14 cellular contexts compared by ENCODE assay signal in genomic region chr22:26430600-26430999, GRCh38. TPM values are rescaled to one million over a fixed set of nuclear protein-coding genes. Genes with fewer than 3 reads are reported as not detected.
DNase-seq lines count a peak whose midpoint lies in the region; ATAC-seq and TF ChIP-seq lines count a peak whose summit lies in the region.
"Had no signal": no experiment of that assay in that cellular context is flagged by ENCODE, and none has a peak within 500 bp of the region (broad histone marks: within the 10 kb centered on the region; RNA-seq: fewer than 3 reads in every experiment).

No MANE protein-coding gene starts in this region.

- H3K4me3 Mint-ChIP-seq in CD14-positive monocyte (peak overlapping the region; percentile 84 to 89), memory B cell (peak overlapping the region; percentile 97)
- peak overlapping the region; percentile 69 for H3K4me3 Mint-ChIP-seq in activated CD8-positive, alpha-beta T cell treated with anti-CD3 and anti-CD28 coated beads, Interleukin-2, amount 10 ng/mL, durations not matched to agents 7 days and 5 days

- H3K27ac Mint-ChIP-seq in CD14-positive monocyte (peak overlapping the region in 6 of 7 donors; percentile 44 to 88 (median 72)), memory B cell (peak overlapping the region; percentile 92)
- H3K27ac Mint-ChIP-seq in activated CD8-positive, alpha-beta T cell treated with anti-CD3 and anti-CD28 coated beads, Interleukin-2, amount 10 ng/mL, durations not matched to agents 7 days and 5 days: peak overlapping the region; percentile 79

- POLR2A ChIA-PET in activated CD8-positive, alpha-beta T cell treated with anti-CD3 and anti-CD28 coated beads, Interleukin-2, amount 10 ng/mL, durations not matched to agents 7 days and 5 days (lab: Charles Lee): interaction anchor here (1.0 to 3.6 kb wide), 4 partner anchors 11 to 243 kb away, joined by 3 to 25 read pairs (median 8); partner anchors contain the start of genes HPS4 and SRRD

- TF ChIP-seq CTCF in CD14-positive monocyte (IDR thresholded peaks at IDR 0.05): no peak
- TF ChIP-seq CTCF in GM13976 (IDR thresholded peaks at IDR 0.05; ENCODE audit: borderline replicate concordance, control extremely low read depth, extremely low read depth, insufficient read depth, missing control alignments): no peak

- H3K36me3 Mint-ChIP-seq in CD14-positive monocyte (peaks cover 13 to 17% of the 10 kb centered on the region in 2 donors), memory B cell (peaks cover 7% of the 10 kb centered on the region)
- H3K36me3 Mint-ChIP-seq in activated CD8-positive, alpha-beta T cell treated with anti-CD3 and anti-CD28 coated beads, Interleukin-2, amount 10 ng/mL, durations not matched to agents 7 days and 5 days (ENCODE audit: low read depth): peaks cover 25% of the 10 kb centered on the region

- H3K9me3 Mint-ChIP-seq in CD14-positive monocyte (peaks cover 0 to 2% (median 0%) of the 10 kb centered on the region in 7 donors), memory B cell (no peaks in the 10 kb centered on the region)
- no peaks in the 10 kb centered on the region for H3K9me3 Mint-ChIP-seq in activated CD8-positive, alpha-beta T cell treated with anti-CD3 and anti-CD28 coated beads, Interleukin-2, amount 10 ng/mL, durations not matched to agents 7 days and 5 days (ENCODE audit: insufficient read depth)

- no peak overlapping the region for H3K4me3 ChIP-seq in HAP-1
- H3K4me3 ChIP-seq: SJCRH30 had no signal

- no peaks in the 10 kb centered on the region for H3K4me1 ChIP-seq in HAP-1
- H3K4me1 ChIP-seq: BE2C had no signal

- in situ Hi-C loops in GM13976 (cut with MboI; ENCODE audit: low sequenced_read_pairs, unreplicated experiment) (no loop called here), HAP-1 (cut with MboI; ENCODE audit: low sequenced_read_pairs) (no loop called here)

- DNase-seq in CD14-positive monocyte (ENCODE audit: low spot score) (no peak), GM13976 (ENCODE audit: low spot score) (peak; percentile 18), memory B cell (ENCODE audit: low spot score in 2 of 2) (no peak), HAP-1 (ENCODE audit: low spot score in 2 of 2) (no peak), NCI-H2196 (lab: John Stamatoyannopoulos, UW; ENCODE audit: unreplicated experiment) (no peak), NCI-H2029 treated with DMSO at 0.1 percent for 48 hours (lab: John Stamatoyannopoulos, UW) (no peak), NCI-H187 (lab: John Stamatoyannopoulos, UW) (no peak)
- DNase-seq in activated CD8-positive, alpha-beta T cell treated with anti-CD3 and anti-CD28 coated beads, Interleukin-2, amount 10 ng/mL, durations not matched to agents 7 days and 5 days: no peak
- DNase-seq: activated CD4-positive, CD25-positive, alpha-beta regulatory T cell treated with anti-CD3 and anti-CD28 coated beads, Interleukin-2, amount 50 U/mL, for 72 hours; BE2C; H7; sigmoid colon had no signal

- peaks cover 3% of the 10 kb centered on the region; the same call in 1 of the 2 replicates for H3K27me3 ChIP-seq in HAP-1 (ENCODE audit: low read depth)
- H3K27me3 ChIP-seq: ascending aorta, sigmoid colon, SJCRH30 had no signal

- no peaks in the 10 kb centered on the region for H3K9me3 ChIP-seq in HAP-1
- H3K9me3 ChIP-seq: ascending aorta, BE2C, sigmoid colon, SJCRH30 had no signal

- CTCF ChIA-PET in activated CD8-positive, alpha-beta T cell treated with anti-CD3 and anti-CD28 coated beads, Interleukin-2, amount 10 ng/mL, durations not matched to agents 7 days and 5 days (lab: Charles Lee): interaction anchor here (0.7 to 3.2 kb wide), 12 partner anchors 9 to 236 kb away, joined by 3 to 24 read pairs (median 6); no protein-coding TSS in a partner anchor

- H3K27me3 Mint-ChIP-seq in CD14-positive monocyte (ENCODE audit: low read depth in 3 of 3) (peaks cover 0 to 3% (median 1%) of the 10 kb centered on the region in 3 donors), memory B cell (no peaks in the 10 kb centered on the region)
- peaks cover 11% of the 10 kb centered on the region for H3K27me3 Mint-ChIP-seq in activated CD8-positive, alpha-beta T cell treated with anti-CD3 and anti-CD28 coated beads, Interleukin-2, amount 10 ng/mL, durations not matched to agents 7 days and 5 days (ENCODE audit: low read depth)

- no peak for ATAC-seq in activated CD8-positive, alpha-beta T cell treated with anti-CD3 and anti-CD28 coated beads, Interleukin-2, amount 10 ng/mL, durations not matched to agents 7 days and 5 days
- no peak for ATAC-seq in memory B cell (ENCODE audit: low read depth)

- H3K4me1 Mint-ChIP-seq in CD14-positive monocyte: peaks cover 69% of the 10 kb centered on the region
- H3K4me1 Mint-ChIP-seq in activated CD8-positive, alpha-beta T cell treated with anti-CD3 and anti-CD28 coated beads, Interleukin-2, amount 10 ng/mL, durations not matched to agents 7 days and 5 days (ENCODE audit: low read depth): peaks cover 66% of the 10 kb centered on the region
- H3K4me1 Mint-ChIP-seq in memory B cell: peaks cover 51% of the 10 kb centered on the region

- intact Hi-C loops in CD14-positive monocyte (cut with micrococcal nuclease): loop anchor here in 1 of 2 donors (5.0 kb wide), 1 partner anchor 52 kb away; the partner anchor contains the start of genes HPS4 and SRRD

- no peaks in the 10 kb centered on the region for H3K36me3 ChIP-seq in HAP-1 (replicated peaks)
- H3K36me3 ChIP-seq: ascending aorta, BE2C, SJCRH30 had no signal

RNA-seq across cellular contexts. Expression of gene ASPHD2, which starts 1.5 kb away (rescaled TPM):
- polyA plus RNA-seq in CD14-positive monocyte: 1 to 10 TPM; 2.6 to 6.2 TPM
- 10 to 100 TPM in 1 of 2 experiments, 1 to 10 TPM in 1; 9.2 to 10.0 TPM for total RNA-seq in activated CD8-positive, alpha-beta T cell treated with anti-CD3 and anti-CD28 coated beads, Interleukin-2, amount 10 ng/mL, durations not matched to agents 7 days and 5 days

RNA-seq across cellular contexts. Expression of gene HPS4, which starts 53.0 kb away (rescaled TPM):
- 1 to 10 TPM; 5.7 to 7.5 TPM for polyA plus RNA-seq in CD14-positive monocyte
- 10 to 100 TPM; 32.2 to 34.6 TPM for total RNA-seq in activated CD8-positive, alpha-beta T cell treated with anti-CD3 and anti-CD28 coated beads, Interleukin-2, amount 10 ng/mL, durations not matched to agents 7 days and 5 days

RNA-seq across cellular contexts. Expression of gene SRRD, which starts 53.1 kb away (rescaled TPM):
- polyA plus RNA-seq in CD14-positive monocyte: 10 to 100 TPM; 10.0 to 15.0 TPM
- 10 to 100 TPM; 21.6 to 22.6 TPM for total RNA-seq in activated CD8-positive, alpha-beta T cell treated with anti-CD3 and anti-CD28 coated beads, Interleukin-2, amount 10 ng/mL, durations not matched to agents 7 days and 5 days
